In genomic region chr5:168788786-168789185, GRCh38 we compare ENCODE assay signal across 6 cellular contexts.
"Had no signal": no experiment of that assay in that cellular context is flagged by ENCODE, and none has a peak within 500 bp of the region (broad histone marks: within the 10 kb centered on the region; RNA-seq: fewer than 3 reads in every experiment).

No MANE protein-coding gene starts in this region.

- H3K4me3 ChIP-seq: GM23338, K562 had no signal

- H3K4me3 Mint-ChIP-seq: GM23338, H9, HFFc6 had no signal

- H2AFZ ChIP-seq: GM23338 had no signal

- H3K9me3 Mint-ChIP-seq: GM23338, H9, HFFc6 had no signal

- H3K27ac Mint-ChIP-seq: GM23338, H9, HFFc6 had no signal

- H3K4me2 ChIP-seq: GM23338 had no signal

- ATAC-seq: GM23338, K562 had no signal

- DNase-seq: H9, HCEC 1CT, HFFc6, IMR-90 had no signal
